ENCODE assay signal across 22 cellular contexts in genomic region chr11:117420598-117420997, GRCh38.
"Had no signal": no experiment of that assay in that cellular context is flagged by ENCODE, and none has a peak within 500 bp of the region (broad histone marks: within the 10 kb centered on the region; RNA-seq: fewer than 3 reads in every experiment).

No MANE protein-coding gene starts in this region.

- H3K9me3 ChIP-seq: left lung, lower lobe of right lung, ovary, right atrium auricular region, right lobe of liver, spleen, suprapubic skin, thoracic aorta, tibial artery, uterus had no signal

- H3K36me3 ChIP-seq: left lung, lower lobe of right lung, neural progenitor cell, ovary, right atrium auricular region, right lobe of liver, spleen, suprapubic skin, thoracic aorta, tibial artery, uterus had no signal

- H3K27ac ChIP-seq: left lung, lower lobe of right lung, neural progenitor cell, ovary, right atrium auricular region, right lobe of liver, spleen, suprapubic skin, thoracic aorta, tibial artery, uterus had no signal

- DNase-seq: hippocampal formation; left colon; lower lobe of right lung; mammary epithelial cell; mesenchymal stem cell; naive B cell; natural killer cell; nephron progenitor cell; ovary; small intestine; stimulated activated CD4-positive, alpha-beta T cell treated with anti-CD3 and anti-CD28 coated beads, Interleukin-4, amount 100 ng/mL, for 24 hours; stimulated activated naive CD4-positive, alpha-beta T cell; trophoblast cell; uterus had no signal

- H3K27me3 ChIP-seq: ovary, right atrium auricular region, right lobe of liver, suprapubic skin, uterus had no signal

- H3K4me1 ChIP-seq: left lung, lower lobe of right lung, neural progenitor cell, right atrium auricular region, right lobe of liver, spleen, suprapubic skin, tibial artery, uterus had no signal

- H3K4me3 ChIP-seq: left lung, lower lobe of right lung, neural progenitor cell, ovary, right atrium auricular region, right lobe of liver, spleen, suprapubic skin, thoracic aorta, tibial artery, uterus had no signal
